20 cellular contexts compared by ENCODE assay signal in the genomic region with DNA sequence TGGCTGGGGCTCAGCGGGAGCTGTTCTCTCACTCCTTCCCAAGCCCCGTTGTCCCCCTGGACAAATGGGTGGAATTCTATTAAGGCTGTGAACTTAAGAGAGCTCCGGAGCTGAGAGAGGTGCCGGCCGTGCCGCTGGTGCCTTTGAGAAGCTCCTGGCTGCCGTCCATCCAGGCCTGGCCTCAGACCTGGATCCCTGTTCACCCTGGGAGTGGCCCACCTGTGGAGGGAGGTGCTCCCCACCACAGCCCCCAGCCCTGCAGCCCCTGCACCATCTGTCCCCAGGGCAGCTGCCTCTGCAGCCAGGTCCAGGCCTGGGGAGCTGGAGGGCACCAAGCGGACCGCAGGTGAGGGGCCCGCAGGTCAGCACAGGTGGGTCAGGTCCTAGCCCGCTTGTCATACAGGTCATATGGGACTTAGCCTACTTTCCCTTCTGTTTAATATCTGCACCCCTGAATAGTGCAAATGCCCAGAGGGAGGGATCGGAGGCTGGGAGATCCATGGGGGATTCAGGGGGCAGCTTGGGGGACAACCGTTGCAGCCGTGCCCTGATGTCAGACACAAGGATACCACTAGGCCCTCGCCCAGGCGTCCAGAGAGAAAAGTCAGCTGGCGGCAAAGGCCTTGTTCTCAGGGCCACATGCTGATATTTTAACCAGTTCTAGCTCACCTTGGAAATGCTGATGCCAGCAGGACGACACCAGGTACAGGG. TPM values are rescaled to one million over a fixed set of nuclear protein-coding genes. Genes with fewer than 3 reads are reported as not detected.
DNase-seq lines count a peak whose midpoint lies in the region; ATAC-seq and TF ChIP-seq lines count a peak whose summit lies in the region.
"Had no signal": no experiment of that assay in that cellular context is flagged by ENCODE, and none has a peak within 500 bp of the region (broad histone marks: within the 10 kb centered on the region; RNA-seq: fewer than 3 reads in every experiment).

No MANE protein-coding gene starts in this region.

- H3K4me3 Mint-ChIP-seq in H9, result no peak overlapping the region
- no peak overlapping the region for H3K4me3 Mint-ChIP-seq in progenitor cell of endocrine pancreas (ENCODE audit: low read depth)
- H3K4me3 Mint-ChIP-seq: CD4-positive, alpha-beta T cell; effector memory CD8-positive, alpha-beta T cell; GM23338; nephron; T-helper 17 cell had no signal

- H3K27me3 Mint-ChIP-seq in H9 (ENCODE audit: low read depth), result no peaks in the 10 kb centered on the region; the same call in none of the 2 replicates
- H3K27me3 Mint-ChIP-seq in progenitor cell of endocrine pancreas, result peaks cover 7% of the 10 kb centered on the region
- H3K27me3 Mint-ChIP-seq: CD4-positive, alpha-beta T cell; effector memory CD8-positive, alpha-beta T cell; T-helper 17 cell had no signal

- H4K91ac ChIP-seq in H9 (ENCODE audit: insufficient read length, low read depth, low read length), result no peak overlapping the region

- H2AK5ac ChIP-seq in H9 (ENCODE audit: insufficient read length, low read length), result no peak overlapping the region

- H3K36me3 ChIP-seq in BE2C, result no peaks in the 10 kb centered on the region
- no peaks in the 10 kb centered on the region for H3K36me3 ChIP-seq in heart left ventricle
- H3K36me3 ChIP-seq: vagina had no signal

- no peak overlapping the region for H2AFZ ChIP-seq in H9 (ENCODE audit: low read length)

- no peak for ATAC-seq in heart left ventricle
- ATAC-seq in GM18867 (IDR thresholded peaks at IDR 0.05; ENCODE audit: unreplicated experiment), result no peak
- ATAC-seq: activated CD4-positive, CD25-positive, alpha-beta regulatory T cell treated with anti-CD3 and anti-CD28 coated beads, Interleukin-2, amount 50 U/mL, for 24 hours; effector memory CD8-positive, alpha-beta T cell; GM23338; T-helper 17 cell had no signal

- no peak overlapping the region for H3K23ac ChIP-seq in H9 (ENCODE audit: insufficient read length, low read depth, low read length)

- no peaks in the 10 kb centered on the region for H3K23me2 ChIP-seq in H9 (ENCODE audit: insufficient read length, low read depth, low read length, poor library complexity, severe bottlenecking)

- no peaks in the 10 kb centered on the region for H4K20me1 ChIP-seq in H9 (ENCODE audit: control insufficient read depth, insufficient read depth, insufficient read length)

- H3K79me1 ChIP-seq in H9 (ENCODE audit: insufficient read depth, low read depth, low read length, poor library complexity, severe bottlenecking), result no peaks in the 10 kb centered on the region

- H2BK15ac ChIP-seq in H9 (ENCODE audit: low read depth, low read length), result 0 out of 2 replicates have a peak overlapping the region, but pooled peaks have one; percentile 7

- H3K27ac ChIP-seq in H9 (ENCODE audit: insufficient read length, low read depth, low read length), result no peak overlapping the region
- H3K27ac ChIP-seq in heart left ventricle, result no peak overlapping the region

- H3K4me1 ChIP-seq in BE2C (no peaks in the 10 kb centered on the region), H9 (ENCODE audit: insufficient read depth, low read length) (no peaks in the 10 kb centered on the region), heart left ventricle (peaks cover 0 to 8% (median 0%) of the 10 kb centered on the region in 12 donors)

- no peak overlapping the region for H2BK120ac ChIP-seq in H9 (ENCODE audit: low read depth, low read length, poor library complexity, severe bottlenecking)

- WGBS in H9 (ENCODE audit: extremely low coverage, insufficient read length, low lambda C conversion rate), result no CpG with 5 or more reads among the region's 18 CpGs
- WGBS in heart left ventricle, 4 donors, result 87 to 94% (median 92%) methylated on average over 16 to 18 of the region's 18 CpGs

- H3K4ac ChIP-seq in H9 (ENCODE audit: low read depth, low read length), result no peak overlapping the region

- H3K27ac Mint-ChIP-seq in H9, result no peak overlapping the region
- no peak overlapping the region for H3K27ac Mint-ChIP-seq in progenitor cell of endocrine pancreas
- H3K27ac Mint-ChIP-seq: CD4-positive, alpha-beta T cell; effector memory CD8-positive, alpha-beta T cell; GM23338; nephron; T-helper 17 cell had no signal

- no peak for TF ChIP-seq POLR2A in heart left ventricle (IDR thresholded peaks at IDR 0.05)

- intact Hi-C loops in heart left ventricle (cut with DNase I), result no loop called here

- H2BK12ac ChIP-seq in H9 (ENCODE audit: insufficient read length, low read depth, low read length), result no peak overlapping the region

- no peak overlapping the region for H3K4me3 ChIP-seq in BE2C (ENCODE audit: low read depth, low read length)
- H3K4me3 ChIP-seq in heart left ventricle, result no peak overlapping the region
- H3K4me3 ChIP-seq: GM23338, lung, vagina had no signal

- H3K9ac ChIP-seq in H9 (ENCODE audit: extremely low read depth, insufficient read length, low read length), result no peak overlapping the region

- no peak overlapping the region for H4K8ac ChIP-seq in H9 (replicated peaks; ENCODE audit: insufficient read length, low read depth, low read length)

- H3K4me1 Mint-ChIP-seq in H9 (0 out of 4 replicates have a peak, but pooled peaks cover 0 to 5% of the 10 kb centered on the region in 2 experiments), progenitor cell of endocrine pancreas (ENCODE audit: low read depth) (no peaks in the 10 kb centered on the region)
- H3K4me1 Mint-ChIP-seq: GM23338, nephron had no signal

- H2BK20ac ChIP-seq in H9 (ENCODE audit: low read depth, low read length, poor library complexity, severe bottlenecking), result no peak overlapping the region

- H3K9me3 ChIP-seq in BE2C (no peaks in the 10 kb centered on the region), H9 (ENCODE audit: control insufficient read depth, low read depth, low read length) (no peaks in the 10 kb centered on the region), heart left ventricle (no peaks in the 10 kb centered on the region)
- H3K9me3 ChIP-seq: vagina had no signal

- no peak overlapping the region for H2BK5ac ChIP-seq in H9 (ENCODE audit: insufficient read length, low read length)

- TF ChIP-seq CTCF in BE2C (IDR thresholded peaks at IDR 0.05; ENCODE audit: low read depth, low read length) (no peak), H9 (conservative IDR thresholded peaks at IDR 0.05) (no peak), heart left ventricle (IDR thresholded peaks at IDR 0.05) (no peak), progenitor cell of endocrine pancreas (IDR thresholded peaks at IDR 0.05; ENCODE audit: unreplicated experiment) (no peak)

- no peak overlapping the region for H4K5ac ChIP-seq in H9 (ENCODE audit: insufficient read length, low read depth, low read length)

- no peaks in the 10 kb centered on the region for H3K27me3 ChIP-seq in BE2C
- H3K27me3 ChIP-seq in H9 (ENCODE audit: insufficient read depth, low read length), result no peaks in the 10 kb centered on the region
- no peaks in the 10 kb centered on the region for H3K27me3 ChIP-seq in heart left ventricle
- H3K27me3 ChIP-seq: vagina had no signal

- H3K14ac ChIP-seq in H9 (ENCODE audit: insufficient read depth, low read length), result no peak overlapping the region; the same call in 1 of the 2 replicates

- peak; percentile 5 for DNase-seq in BE2C
- peak; percentile 30 for DNase-seq in H9
- peak in 3 of 5 donors; percentile 9 to 53 (median 18) for DNase-seq in heart left ventricle
- peak; percentile 8 for DNase-seq in progenitor cell of endocrine pancreas (ENCODE audit: low spot score, unreplicated experiment)
- DNase-seq in NCI-H524 treated with DMSO at 0.1 percent for 48 hours (lab: John Stamatoyannopoulos, UW), result no peak
- DNase-seq in A172 (ENCODE audit: low spot score), result no peak
- DNase-seq: DND-41; effector memory CD8-positive, alpha-beta T cell; IMR-90; NCI-H2107; NCI-H82; stimulated activated CD4-positive, alpha-beta T cell treated with anti-CD3 and anti-CD28 coated beads, Interleukin-4, amount 100 ng/mL, for 4 hours had no signal

- H3K9me3 Mint-ChIP-seq in H9 (peaks cover 0 to 2% of the 10 kb centered on the region in 2 experiments; a peak in 1 of 5 replicates), progenitor cell of endocrine pancreas (ENCODE audit: low read depth) (no peaks in the 10 kb centered on the region)
- H3K9me3 Mint-ChIP-seq: CD4-positive, alpha-beta T cell; effector memory CD8-positive, alpha-beta T cell; nephron had no signal

- no peak overlapping the region for H3K4me2 ChIP-seq in H9 (ENCODE audit: insufficient read depth, insufficient read length, low read length)
- H3K4me2 ChIP-seq: GM23338 had no signal

- no peak overlapping the region for H3K18ac ChIP-seq in H9 (ENCODE audit: insufficient read length, low read depth, low read length)

- no peak overlapping the region for H3K56ac ChIP-seq in H9 (ENCODE audit: insufficient read length, low read depth, low read length)

- no peaks in the 10 kb centered on the region for H3K36me3 Mint-ChIP-seq in H9 (ENCODE audit: insufficient read depth in 1 of 3, low read depth in 3 of 3)
- no peaks in the 10 kb centered on the region for H3K36me3 Mint-ChIP-seq in progenitor cell of endocrine pancreas (ENCODE audit: insufficient read depth)

- H3T11ph ChIP-seq in H9 (ENCODE audit: low read length), result no peak overlapping the region

- no peaks in the 10 kb centered on the region for H3K79me2 ChIP-seq in H9 (ENCODE audit: insufficient read depth, low read length)

RNA-seq across cellular contexts. Expression of a gene that starts 15.2 kb away (rescaled TPM):
- 25.8 TPM for polyA plus RNA-seq in BE2C (2012; ENCODE audit: insufficient read depth, insufficient read length, low read depth)
- total RNA-seq in H9 (2021) (19.4 and 21.4 TPM in 2 replicates), heart left ventricle (100 to 1,000 TPM in 1 of 9 donors, 10 to 100 TPM in 8; 60.6 to 121 (median 79.5) TPM), progenitor cell of endocrine pancreas (54.6 and 56.2 TPM in 2 replicates)
- 100 to 1,000 TPM in 1 of 2 donors, 10 to 100 TPM in 1; 59.4 to 144 TPM for polyA plus RNA-seq in heart left ventricle
- 125 and 190 TPM in 2 replicates for total RNA-seq in A172 (2014; rRNA removed; shearing (Covaris generic))

Comparison
In these comparisons a context has a peak if more than half of its experiments do, and no peak if none do; other contexts are left out.
1. DNase-seq: peak in BE2C (single experiment), H9 (single experiment), heart left ventricle (3 of 5) and progenitor cell of endocrine pancreas (single experiment); none in NCI-H524 treated with DMSO at 0.1 percent for 48 hours (single experiment) and A172 (single experiment).